23 cellular contexts compared by ENCODE assay signal in genomic region chr19:39829702-39830275, GRCh38. TPM values are rescaled to one million over a fixed set of nuclear protein-coding genes. Genes with fewer than 3 reads are reported as not detected.
"Had no signal": no experiment of that assay in that cellular context is flagged by ENCODE, and none has a peak within 500 bp of the region (broad histone marks: within the 10 kb centered on the region; RNA-seq: fewer than 3 reads in every experiment).

No MANE protein-coding gene starts in this region.

- DNase-seq: activated CD4-positive, CD25-positive, alpha-beta regulatory T cell; activated CD8-positive, alpha-beta memory T cell treated with anti-CD3 and anti-CD28 coated beads, Interleukin-2, amount 50 U/mL, for 48 hours; activated naive CD4-positive, alpha-beta T cell treated with anti-CD3 and anti-CD28 coated beads for 36 hours; central memory CD4-positive, alpha-beta T cell; effector CD4-positive, alpha-beta T cell; foreskin melanocyte; heart right ventricle; islet precursor cell; left lung; mesendoderm; nucleus accumbens; stimulated activated CD4-positive, alpha-beta T cell treated with anti-CD3 and anti-CD28 coated beads, Interleukin-15, amount 100 ng/mL, for 24 hours; stimulated activated CD4-positive, alpha-beta T cell treated with anti-CD3 and anti-CD28 coated beads, Interleukin-4, amount 100 ng/mL, for 24 hours; stomach had no signal

- H3K4me3 Mint-ChIP-seq: activated naive CD4-positive, alpha-beta T cell treated with anti-CD3 and anti-CD28 coated beads for 36 hours; activated T-helper 1 cell treated with anti-CD3 and anti-CD28 coated beads, Interleukin-12 subunit alpha, Interleukin-12 subunit beta, Interleukin-2, Interleukin-4 antibody, amounts not matched to agents 30 ng/mL and 10 ng/mL and 1 ng/mL, durations not matched to agents 14 hours and 24 hours and 36 hours had no signal

- H3K9me3 ChIP-seq: heart right ventricle, left lung, stomach, thoracic aorta had no signal

- ATAC-seq: heart right ventricle, left lung had no signal

- H3K27ac ChIP-seq: coronary artery, left lung, stomach, thoracic aorta had no signal

- H3K4me3 ChIP-seq: coronary artery, heart right ventricle, left lung, stomach, thoracic aorta had no signal

- H3K9me3 Mint-ChIP-seq: activated naive CD4-positive, alpha-beta T cell treated with anti-CD3 and anti-CD28 coated beads for 36 hours; activated T-helper 1 cell treated with anti-CD3 and anti-CD28 coated beads, Interleukin-12 subunit alpha, Interleukin-12 subunit beta, Interleukin-2, Interleukin-4 antibody, amounts not matched to agents 30 ng/mL and 10 ng/mL and 1 ng/mL, durations not matched to agents 14 hours and 24 hours and 36 hours had no signal

- H3K27ac Mint-ChIP-seq: activated naive CD4-positive, alpha-beta T cell treated with anti-CD3 and anti-CD28 coated beads for 36 hours; activated T-helper 1 cell treated with anti-CD3 and anti-CD28 coated beads, Interleukin-12 subunit alpha, Interleukin-12 subunit beta, Interleukin-2, Interleukin-4 antibody, amounts not matched to agents 30 ng/mL and 10 ng/mL and 1 ng/mL, durations not matched to agents 14 hours and 24 hours and 36 hours had no signal

- H3K27me3 ChIP-seq: heart right ventricle, left lung, stomach had no signal

- FAIRE-seq: endothelial cell of umbilical vein had no signal

RNA-seq across cellular contexts. Expression of gene LEUTX, which starts 51.1 kb away (rescaled TPM):
- total RNA-seq: activated naive CD4-positive, alpha-beta T cell treated with anti-CD3 and anti-CD28 coated beads for 36 hours; activated T-helper 1 cell treated with anti-CD3 and anti-CD28 coated beads, Interleukin-12 subunit alpha, Interleukin-12 subunit beta, Interleukin-2, Interleukin-4 antibody, amounts not matched to agents 30 ng/mL and 10 ng/mL and 1 ng/mL, durations not matched to agents 14 hours and 24 hours and 36 hours; endothelial cell of umbilical vein; heart right ventricle; left lung; myocyte; pulmonary artery endothelial cell; stomach; T-helper 2 cell treated with Interferon-gamma antibody and Interleukin-4, amounts not matched to agents 100 ng/mL and 5 ng/mL, for 36 hours; thoracic aorta; urinary bladder had no signal
- polyA plus RNA-seq: adipose tissue, endothelial cell of umbilical vein, heart right ventricle, stomach, urinary bladder had no signal
